In the genomic region with DNA sequence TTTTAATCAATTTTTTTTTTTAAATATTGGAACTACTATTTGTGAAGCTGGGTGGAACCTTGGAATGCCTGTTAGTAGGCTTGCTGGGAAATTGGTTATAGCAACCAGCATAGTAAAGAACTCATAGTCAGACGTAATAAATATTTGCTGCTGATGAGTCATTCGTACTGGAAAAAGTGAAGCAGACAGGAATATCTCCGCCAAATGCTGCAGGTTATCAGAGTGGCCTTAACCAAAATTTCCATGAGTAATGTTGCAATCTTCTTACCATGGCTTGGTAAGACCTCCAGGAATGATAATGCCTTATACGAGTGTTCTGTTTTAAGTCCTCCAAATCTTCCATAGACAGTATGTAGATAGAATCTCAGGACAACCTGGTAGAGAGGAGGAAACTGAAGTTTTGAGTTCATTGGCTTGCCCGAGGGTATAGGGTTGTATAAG, we compare ENCODE assay signal across 9 cellular contexts. TPM values are rescaled to one million over a fixed set of nuclear protein-coding genes. Genes with fewer than 3 reads are reported as not detected.
DNase-seq lines count a peak whose midpoint lies in the region; ATAC-seq, FAIRE-seq and TF ChIP-seq lines count a peak whose summit lies in the region.
"Had no signal": no experiment of that assay in that cellular context is flagged by ENCODE, and none has a peak within 500 bp of the region (broad histone marks: within the 10 kb centered on the region; RNA-seq: fewer than 3 reads in every experiment).

No MANE protein-coding gene starts in this region.

- H2AFZ ChIP-seq in K562 (ENCODE audit: low read depth, low read length) (0 out of 2 replicates have a peak overlapping the region, but pooled peaks have one; percentile 14), HepG2 (ENCODE audit: low read length) (no peak overlapping the region)

- H3K27me3 ChIP-seq in K562 (ENCODE audit: control insufficient read depth in 2 of 2, insufficient read depth in 2 of 2, low read length in 2 of 2) (no peaks in the 10 kb centered on the region), HepG2 (ENCODE audit: control insufficient read depth in 1 of 2, insufficient read depth in 2 of 2, low read length in 2 of 2) (no peaks in the 10 kb centered on the region), vagina (no peaks in the 10 kb centered on the region)

- H3K4me3 Mint-ChIP-seq in activated naive CD4-positive, alpha-beta T cell treated with anti-CD3 and anti-CD28 coated beads for 36 hours = no peak overlapping the region

- BruUV-seq in K562 (replicated peaks; lab: Mats Ljungman, UMichigan) (no TSS peak), HepG2 (replicated peaks; lab: Mats Ljungman, UMichigan) (no TSS peak)

- H4K20me1 ChIP-seq in K562 (replicated peaks; ENCODE audit: control insufficient read depth, insufficient read depth, low read length) (no peaks in the 10 kb centered on the region), HepG2 (ENCODE audit: insufficient read depth, low read length) (peaks cover 8% of the 10 kb centered on the region)

- 0% methylated on average over 5 of the region's 5 CpGs for WGBS in K562 (ENCODE audit: insufficient coverage, low coverage, missing lambda C conversion rate)
- 42% methylated on average over 5 of the region's 5 CpGs for WGBS in HepG2 (ENCODE audit: low lambda C conversion rate)

- H3K27ac Mint-ChIP-seq in activated naive CD4-positive, alpha-beta T cell treated with anti-CD3 and anti-CD28 coated beads, Interleukin-2, amount 50 U/mL, for 72 hours = peak overlapping the region; percentile 39 to 75
- H3K27ac Mint-ChIP-seq in activated naive CD4-positive, alpha-beta T cell treated with anti-CD3 and anti-CD28 coated beads for 36 hours = no peak overlapping the region

- CTCF ChIA-PET in activated naive CD4-positive, alpha-beta T cell treated with anti-CD3 and anti-CD28 coated beads for 36 hours (lab: Charles Lee) = no interaction called here
- CTCF ChIA-PET in K562 (lab: Yijun Ruan, JAX; ENCODE audit: low intra/inter-chr PET ratio) = no interaction called here
- CTCF ChIA-PET in HepG2 (lab: Yijun Ruan, JAX; ENCODE audit: low intra/inter-chr PET ratio, low total read pairs) = no interaction called here

- peaks cover 5 to 25% of the 10 kb centered on the region in 2 donors for H3K36me3 Mint-ChIP-seq in activated naive CD4-positive, alpha-beta T cell treated with anti-CD3 and anti-CD28 coated beads, Interleukin-2, amount 50 U/mL, for 72 hours
- peaks cover 5% of the 10 kb centered on the region for H3K36me3 Mint-ChIP-seq in activated naive CD4-positive, alpha-beta T cell treated with anti-CD3 and anti-CD28 coated beads for 36 hours (ENCODE audit: low read depth)

- peak; percentile 68 to 72 for ATAC-seq in activated naive CD4-positive, alpha-beta T cell treated with anti-CD3 and anti-CD28 coated beads, Interleukin-2, amount 50 U/mL, for 72 hours
- ATAC-seq in K562 (no peak; the same call in 1 of the 3 replicates), HepG2 (peak; percentile 4; the same call in 2 of the 3 replicates), GM18867 (IDR thresholded peaks at IDR 0.05; ENCODE audit: unreplicated experiment) (no peak), HG03135 (IDR thresholded peaks at IDR 0.05; ENCODE audit: unreplicated experiment) (no peak)

- in situ Hi-C loops in K562 (cut with MboI) (no loop called here), HepG2 (cut with HindIII; ENCODE audit: extremely low pct_ligation_motif_present, low pct_unique_long_range_greater_than_20kb) (no loop called here)

- H3K27ac ChIP-seq in K562 (ENCODE audit: extremely low read depth, low read depth, low read length) (peak overlapping the region; percentile 100), HepG2 (ENCODE audit: extremely low read length, insufficient read depth, low read length) (peak overlapping the region; percentile 92), vagina (peak overlapping the region; percentile 78)

- H3K4me2 ChIP-seq in K562 (ENCODE audit: insufficient read depth, low read length) (peak overlapping the region; percentile 33; the same call in 1 of the 2 replicates), HepG2 (ENCODE audit: low read depth, low read length) (peak overlapping the region; percentile 52)

- no peaks in the 10 kb centered on the region for H3K27me3 Mint-ChIP-seq in activated naive CD4-positive, alpha-beta T cell treated with anti-CD3 and anti-CD28 coated beads for 36 hours (ENCODE audit: low read depth)

- H3K9me3 Mint-ChIP-seq in activated naive CD4-positive, alpha-beta T cell treated with anti-CD3 and anti-CD28 coated beads, Interleukin-2, amount 50 U/mL, for 72 hours = peaks cover 0 to 5% of the 10 kb centered on the region in 2 donors
- H3K9me3 Mint-ChIP-seq in activated naive CD4-positive, alpha-beta T cell treated with anti-CD3 and anti-CD28 coated beads for 36 hours = no peaks in the 10 kb centered on the region

- no peak overlapping the region for H3K4me3 ChIP-seq in K562
- H3K4me3 ChIP-seq in HepG2 (replicated peaks in 1 of 3; ENCODE audit: insufficient read depth in 1 of 3, low read depth in 2 of 3, low read length in 3 of 3) = no peak overlapping the region; a peak in 1 of 6 replicates
- no peak overlapping the region for H3K4me3 ChIP-seq in vagina

- peaks cover 26 to 67% of the 10 kb centered on the region in 2 experiments for H3K4me1 ChIP-seq in K562 (replicated peaks in 1 of 2; ENCODE audit: control insufficient read depth in 2 of 2, insufficient read depth in 2 of 2, low read length in 2 of 2)
- peaks cover 71% of the 10 kb centered on the region for H3K4me1 ChIP-seq in HepG2 (ENCODE audit: insufficient read depth, low read length)
- H3K4me1 ChIP-seq in vagina = peaks cover 76% of the 10 kb centered on the region

- TF ChIP-seq CTCF in K562 (IDR thresholded peaks at IDR 0.05 in 2 of 3, conservative IDR thresholded peaks at IDR 0.05 in 1 of 3; ENCODE audit: insufficient read depth in 2 of 3, low read depth in 1 of 3, low read length in 3 of 3) = no peak
- no peak for TF ChIP-seq CTCF in HepG2 (CRISPR knock-in tag; IDR thresholded peaks at IDR 0.05)
- TF ChIP-seq CTCF in vagina (IDR thresholded peaks at IDR 0.05) = no peak

- POLR2A ChIA-PET in K562 (lab: Yijun Ruan, JAX) (no interaction called here), HepG2 (lab: Yijun Ruan, JAX) (interaction anchor here (1.1 to 2.3 kb wide), 3 partner anchors 19 to 34 kb away, joined by 4 to 6 read pairs (median 5); a partner anchor contains a TSS)

- peaks cover 60% of the 10 kb centered on the region for H3K4me1 Mint-ChIP-seq in activated naive CD4-positive, alpha-beta T cell treated with anti-CD3 and anti-CD28 coated beads for 36 hours (ENCODE audit: low read depth)

- TF ChIP-seq EP300 in K562 (IDR thresholded peaks at IDR 0.05; ENCODE audit: low read length) (peak; percentile 88), HepG2 (IDR thresholded peaks at IDR 0.05; ENCODE audit: low read depth in 2 of 2, low read length in 2 of 2) (peak in 1 of 2 experiments; percentile 72; a peak in 3 of 4 replicates), HepG2 (CRISPR knock-in tag; IDR thresholded peaks at IDR 0.05; ENCODE audit: borderline replicate concordance) (peak; percentile 17; the same call in 1 of the 2 replicates)

- H3K79me2 ChIP-seq in K562 (ENCODE audit: control insufficient read depth, insufficient read depth, low read length) (peaks cover 87% of the 10 kb centered on the region), HepG2 (ENCODE audit: insufficient read depth, low read length) (peaks cover 96% of the 10 kb centered on the region)

- TF ChIP-seq POLR2A in K562 (conservative IDR thresholded peaks at IDR 0.05) (no peak), HepG2 (IDR thresholded peaks at IDR 0.05; ENCODE audit: insufficient read depth in 1 of 2, low read depth in 2 of 2, low read length in 2 of 2) (no peak), vagina (IDR thresholded peaks at IDR 0.05) (no peak)

- H3K36me3 ChIP-seq in K562 (ENCODE audit: control insufficient read depth, insufficient read depth, low read length) = peaks cover 11% of the 10 kb centered on the region; the same call in 2 of the 3 replicates
- H3K36me3 ChIP-seq in HepG2 (replicated peaks in 1 of 2; ENCODE audit: control insufficient read depth in 1 of 2, insufficient read depth in 2 of 2, low read length in 2 of 2) = peaks cover 10 to 25% of the 10 kb centered on the region in 2 experiments
- no peaks in the 10 kb centered on the region for H3K36me3 ChIP-seq in vagina

- H3K9me3 ChIP-seq in K562 (replicated peaks; ENCODE audit: control insufficient read depth, insufficient read depth, low read depth, low read length) (no peaks in the 10 kb centered on the region), HepG2 (ENCODE audit: low read length) (no peaks in the 10 kb centered on the region), vagina (no peaks in the 10 kb centered on the region)

- intact Hi-C loops in activated naive CD4-positive, alpha-beta T cell treated with anti-CD3 and anti-CD28 coated beads for 36 hours (cut with micrococcal nuclease) = loop anchor here (1.0 kb wide), 2 partner anchors 30 to 34 kb away; a partner anchor contains a TSS
- intact Hi-C loops in K562 (cut with micrococcal nuclease) (loop anchor here (2.0 to 5.0 kb wide), 3 partner anchors 34 to 144 kb away; a partner anchor contains a TSS), HepG2 (cut with micrococcal nuclease; ENCODE audit: unreplicated experiment) (loop anchor here (2.0 kb wide), 2 partner anchors 18 to 52 kb away; no protein-coding TSS in a partner anchor), vagina (cut with DNase I) (no loop called here)

- H3K9me1 ChIP-seq in K562 (ENCODE audit: control insufficient read depth, insufficient read depth, low read length) = no peaks in the 10 kb centered on the region

- DNase-seq in activated naive CD4-positive, alpha-beta T cell treated with anti-CD3 and anti-CD28 coated beads, Interleukin-2, amount 50 U/mL, for 72 hours (ENCODE audit: low spot score in 2 of 2) = no peak
- DNase-seq in activated naive CD4-positive, alpha-beta T cell treated with anti-CD3 and anti-CD28 coated beads for 36 hours = no peak
- DNase-seq in K562 (ENCODE audit: extremely low read depth in 1 of 4, low spot score in 3 of 4) (peak; percentile 20 to 75 (median 37)), HepG2 (ENCODE audit: low spot score) (peak; percentile 85), vagina (ENCODE audit: extremely low spot score in 2 of 2) (peak in 1 of 2 donors; percentile 79), NCI-H748 (lab: John Stamatoyannopoulos, UW; ENCODE audit: unreplicated experiment) (no peak)
- DNase-seq: stimulated activated naive CD4-positive, alpha-beta T cell treated with Interleukin-2 at 50 U/mL for 16 hours had no signal

- peak overlapping the region in 1 of 2 experiments; percentile 93; a peak in 2 of 4 replicates for H3K9ac ChIP-seq in K562 (ENCODE audit: insufficient read depth in 1 of 2, low read depth in 2 of 2, low read length in 2 of 2)
- peak overlapping the region; percentile 72 for H3K9ac ChIP-seq in HepG2 (ENCODE audit: insufficient read depth, low read depth, low read length)

- no peak for TF ChIP-seq RAD21 in K562 (CRISPR knock-in tag; conservative IDR thresholded peaks at IDR 0.05 in 1 of 2, IDR thresholded peaks at IDR 0.05 in 1 of 2)
- TF ChIP-seq RAD21 in HepG2 (CRISPR knock-in tag; IDR thresholded peaks at IDR 0.05) = no peak

- FAIRE-seq in K562 (lab: Jason Lieb, UNC) (peak; percentile 82), HepG2 (lab: Jason Lieb, UNC) (no peak)

RNA-seq across cellular contexts. Expression of a gene that starts 34.2 kb away (rescaled TPM):
- total RNA-seq in activated naive CD4-positive, alpha-beta T cell treated with anti-CD3 and anti-CD28 coated beads, Interleukin-2, amount 50 U/mL, for 72 hours = 10 to 100 TPM; 15.2 to 22.7 TPM
- total RNA-seq in activated naive CD4-positive, alpha-beta T cell treated with anti-CD3 and anti-CD28 coated beads for 36 hours = 10 to 100 TPM; 16.8 to 18.8 TPM
- 15.8 and 50.2 TPM in 2 replicates for total RNA-seq in K562 (2011; cell fraction: chromatin; rRNA removed; ENCODE audit: low replicate concordance)
- 6.8 and 9.1 TPM in 2 replicates for total RNA-seq in K562 (2011; cell fraction: nucleolus; rRNA removed)
- 14.8 and 18.3 TPM in 2 replicates for total RNA-seq in K562 (2011; cell fraction: nucleoplasm; rRNA removed)
- total RNA-seq in K562 (2014; rRNA removed) (13.8 and 14.1 TPM in 2 replicates), K562 (2014; rRNA removed; fragmentation: Illumina TruSeq; extraction: Trizol) (22.8 and 26.7 TPM in 2 replicates), K562 (2015; rRNA removed; fragmentation: Illumina TruSeq; extraction: Trizol) (6.3 and 7.5 TPM in 2 replicates), K562 (2021) (22.0 and 24.8 TPM in 2 replicates), HepG2 (2016; rRNA removed; fragmentation: Illumina TruSeq; extraction: Trizol) (30.8 and 48.1 TPM in 2 replicates), vagina (63.1 TPM)
- polyA plus RNA-seq in K562 (2011; rRNA removed) (14.7 and 16.8 TPM in 2 replicates), K562 (2014; fragmentation: Illumina TruSeq; extraction: Trizol) (18.2 and 19.6 TPM in 2 replicates), K562 (2014; fragmentation: Nextera tagmentation; extraction: Ambion mirVana) (10 to 100 TPM in 1 of 2 experiments, 1 to 10 TPM in 1; 7.0 to 10.5 TPM), K562 (2014; rRNA removed) (9.1 and 11.7 TPM in 2 replicates), HepG2 (2011; rRNA removed) (59.0 and 62.9 TPM in 2 replicates)
- 8.7 and 16.4 TPM in 2 replicates for polyA plus RNA-seq in K562 (2011; cell fraction: cytosol; rRNA removed)
- polyA plus RNA-seq in K562 (2011; cell fraction: nucleus; rRNA removed) = 14.1 and 16.0 TPM in 2 replicates
- 7.2 and 20.6 TPM in 2 replicates for polyA plus RNA-seq in K562 (2012)
- polyA minus RNA-seq in K562 (2011; rRNA and poly(A)+ RNA removed) = 63.7 and 74.2 TPM in 2 replicates
- 18.5 and 23.4 TPM in 2 replicates for polyA minus RNA-seq in K562 (2011; cell fraction: cytosol; rRNA and poly(A)+ RNA removed)
- 16.4 and 39.1 TPM in 2 replicates for polyA minus RNA-seq in K562 (2011; cell fraction: nucleus; rRNA and poly(A)+ RNA removed)
- 4.0 and 5.0 TPM in 2 replicates for total RNA-seq in HepG2 (2016; cell fraction: cytosol; rRNA removed; fragmentation: Illumina TruSeq; extraction: Trizol; ENCODE audit: low read depth)
- total RNA-seq in HepG2 (2016; cell fraction: insoluble cytoplasmic fraction; rRNA removed; fragmentation: Illumina TruSeq; extraction: Trizol) = 27.9 and 48.3 TPM in 2 replicates
- 15.6 and 16.3 TPM in 2 replicates for total RNA-seq in HepG2 (2016; cell fraction: membrane; rRNA removed; fragmentation: Illumina TruSeq; extraction: Trizol)
- total RNA-seq in HepG2 (2016; cell fraction: nucleus; rRNA removed; fragmentation: Illumina TruSeq; extraction: Trizol) = 50.3 and 53.0 TPM in 2 replicates
- 44.6 and 63.1 TPM in 2 replicates for polyA plus RNA-seq in HepG2 (2011; cell fraction: cytosol; rRNA removed)
- 78.5 and 95.6 TPM in 2 replicates for polyA plus RNA-seq in HepG2 (2011; cell fraction: nucleus; rRNA removed)
- 49.8 and 59.5 TPM in 2 replicates for polyA plus RNA-seq in HepG2 (2012)
- 0.49 and 0.73 TPM in 2 replicates for polyA plus RNA-seq in HepG2 (2016; cell fraction: cytosol; fragmentation: Illumina TruSeq; extraction: Trizol; ENCODE audit: low read depth)
- polyA plus RNA-seq in HepG2 (2016; cell fraction: insoluble cytoplasmic fraction; fragmentation: Illumina TruSeq; extraction: Trizol; ENCODE audit: low read depth) = 27.4 and 31.9 TPM in 2 replicates
- polyA plus RNA-seq in HepG2 (2016; cell fraction: membrane; fragmentation: Illumina TruSeq; extraction: Trizol; ENCODE audit: low read depth) = 4.4 and 4.9 TPM in 2 replicates
- 32.1 and 37.5 TPM in 2 replicates for polyA plus RNA-seq in HepG2 (2016; cell fraction: nucleus; fragmentation: Illumina TruSeq; extraction: Trizol; ENCODE audit: insufficient read depth, low read depth)
- 48.4 and 211 TPM in 2 replicates for polyA minus RNA-seq in HepG2 (2011; rRNA and poly(A)+ RNA removed; ENCODE audit: low replicate concordance)
- 125 and 134 TPM in 2 replicates for polyA minus RNA-seq in HepG2 (2011; cell fraction: cytosol; rRNA and poly(A)+ RNA removed)
- polyA minus RNA-seq in HepG2 (2011; cell fraction: nucleus; rRNA and poly(A)+ RNA removed) = 274 and 278 TPM in 2 replicates

Comparison
In these comparisons a context has a peak if more than half of its experiments do, and no peak if none do; other contexts are left out.
1. ATAC-seq: peak in activated naive CD4-positive, alpha-beta T cell treated with anti-CD3 and anti-CD28 coated beads, Interleukin-2, amount 50 U/mL, for 72 hours (2 of 2) and HepG2 (single experiment); none in K562 (single experiment), GM18867 (single experiment) and HG03135 (single experiment).
2. DNase-seq: peak in K562 (4 of 4) and HepG2 (single experiment); none in activated naive CD4-positive, alpha-beta T cell treated with anti-CD3 and anti-CD28 coated beads, Interleukin-2, amount 50 U/mL, for 72 hours (0 of 2), activated naive CD4-positive, alpha-beta T cell treated with anti-CD3 and anti-CD28 coated beads for 36 hours (single experiment) and NCI-H748 (single experiment).
3. Peak in every context shown above with its lines, with median percentiles within 50 percentile points of each other: H3K27ac ChIP-seq.